ENCODE assay signal across 8 cellular contexts in the genomic region with DNA sequence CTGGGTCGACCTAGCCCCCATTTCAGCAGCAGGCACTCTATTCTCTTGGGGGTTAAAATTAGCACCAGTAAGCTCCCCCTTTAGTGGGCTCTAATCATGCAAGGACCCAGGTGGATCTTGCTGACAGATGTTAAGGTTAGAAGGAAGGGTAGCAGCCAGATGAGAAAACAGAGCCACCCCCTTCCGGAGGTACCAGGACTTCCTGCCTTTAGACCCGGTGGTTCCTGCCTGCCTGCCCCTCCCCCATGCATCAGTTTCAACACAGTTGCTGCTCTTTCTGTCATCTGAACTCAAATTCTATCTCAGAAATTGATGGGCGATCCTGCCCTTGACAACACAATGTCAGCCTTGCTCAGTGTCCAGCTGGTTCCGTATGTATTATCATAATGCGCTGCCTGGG.
DNase-seq lines count a peak whose midpoint lies in the region; ATAC-seq and TF ChIP-seq lines count a peak whose summit lies in the region.

No MANE protein-coding gene starts in this region.

- no peaks in the 10 kb centered on the region for H3K36me3 ChIP-seq in testis (ENCODE audit: low read depth, missing control alignments)

- no peaks in the 10 kb centered on the region for H3K9me3 ChIP-seq in testis

- peak; percentile 80 for ATAC-seq in GM19023 (IDR thresholded peaks at IDR 0.05; ENCODE audit: unreplicated experiment)
- ATAC-seq in HG03045 (IDR thresholded peaks at IDR 0.05; ENCODE audit: unreplicated experiment) = peak; percentile 64

- no peak overlapping the region for H3K4me3 ChIP-seq in testis

- no peaks in the 10 kb centered on the region for H3K27me3 ChIP-seq in testis

- TF ChIP-seq CTCF in testis (IDR thresholded peaks at IDR 0.05) = no peak

- DNase-seq in activated CD4-positive, alpha-beta T cell treated with anti-CD3 and anti-CD28 coated beads for 48 hours = peak; percentile 65
- peak; percentile 22 for DNase-seq in iPS-NIHi7 (ENCODE audit: extremely low spot score)
- DNase-seq in HEK293T (ENCODE audit: extremely low spot score) = no peak
- no peak for DNase-seq in cerebellar cortex (ENCODE audit: low spot score)
- DNase-seq in NCI-H1105 treated with DMSO at 0.1 percent for 48 hours (lab: John Stamatoyannopoulos, UW) = no peak
- DNase-seq in testis = no peak

- CTCF ChIA-PET in HEK293T (lab: Yijun Ruan, JAX) = no interaction called here

- POLR2A ChIA-PET in HEK293T (lab: Yijun Ruan, JAX) = no interaction called here

- H3K27ac ChIP-seq in testis = no peak overlapping the region

- TF ChIP-seq POLR2A in testis (IDR thresholded peaks at IDR 0.05) = no peak

- intact Hi-C loops in testis (cut with DNase I; ENCODE audit: low total_unique reads) = no loop called here

- H3K4me1 ChIP-seq in testis = no peaks in the 10 kb centered on the region

- 60 to 65% methylated on average over 6 of the region's 6 CpGs for WGBS in testis, 2 donors

TF ChIP-seq in HEK293T, 16 proteins besides CTCF, POLR2A, EP300 and RAD21:
- no peak for TF ChIP-seq SUZ12 (IDR thresholded peaks at IDR 0.05)
- no peak for TF ChIP-seq ZNF384 (IDR thresholded peaks at IDR 0.05)
- TF ChIP-seq NFRKB (IDR thresholded peaks at IDR 0.05) = no peak
- TF ChIP-seq FOXK2 (IDR thresholded peaks at IDR 0.05) = no peak
- TF ChIP-seq FOXA1 (IDR thresholded peaks at IDR 0.05) = no peak
- TF ChIP-seq ARNT (IDR thresholded peaks at IDR 0.05) = no peak
- TF ChIP-seq CTBP1 (IDR thresholded peaks at IDR 0.05; ENCODE audit: borderline replicate concordance) = no peak
- no peak for TF ChIP-seq HDGF (IDR thresholded peaks at IDR 0.05; ENCODE audit: borderline replicate concordance)
- TF ChIP-seq, protein P1, sequence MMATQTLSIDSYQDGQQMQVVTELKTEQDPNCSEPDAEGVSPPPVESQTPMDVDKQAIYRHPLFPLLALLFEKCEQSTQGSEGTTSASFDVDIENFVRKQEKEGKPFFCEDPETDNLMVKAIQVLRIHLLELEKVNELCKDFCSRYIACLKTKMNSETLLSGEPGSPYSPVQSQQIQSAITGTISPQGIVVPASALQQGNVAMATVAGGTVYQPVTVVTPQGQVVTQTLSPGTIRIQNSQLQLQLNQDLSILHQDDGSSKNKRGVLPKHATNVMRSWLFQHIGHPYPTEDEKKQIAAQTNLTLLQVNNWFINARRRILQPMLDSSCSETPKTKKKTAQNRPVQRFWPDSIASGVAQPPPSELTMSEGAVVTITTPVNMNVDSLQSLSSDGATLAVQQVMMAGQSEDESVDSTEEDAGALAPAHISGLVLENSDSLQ (IDR thresholded peaks at IDR 0.05) = no peak
- no peak for TF ChIP-seq L3MBTL2 (conservative IDR thresholded peaks at IDR 0.05)
- no peak for TF ChIP-seq ELF4 (IDR thresholded peaks at IDR 0.05)
- TF ChIP-seq TARDBP (IDR thresholded peaks at IDR 0.05) = no peak
- no peak for TF ChIP-seq SP1 (IDR thresholded peaks at IDR 0.05)
- TF ChIP-seq LEF1 (IDR thresholded peaks at IDR 0.05; ENCODE audit: borderline replicate concordance) = no peak
- no peak for TF ChIP-seq BHLHE40 (IDR thresholded peaks at IDR 0.05; ENCODE audit: borderline replicate concordance)
- no peak for TF ChIP-seq FOXM1 (IDR thresholded peaks at IDR 0.05; ENCODE audit: borderline replicate concordance)

Comparison
In these comparisons a context has a peak if more than half of its experiments do, and no peak if none do; other contexts are left out.
1. DNase-seq: peak in activated CD4-positive, alpha-beta T cell treated with anti-CD3 and anti-CD28 coated beads for 48 hours (single experiment) and iPS-NIHi7 (single experiment); none in HEK293T (single experiment), cerebellar cortex (single experiment), NCI-H1105 treated with DMSO at 0.1 percent for 48 hours (single experiment) and testis (single experiment).